Comparison of ENCODE assay signal across 11 cellular contexts in the genomic region with DNA sequence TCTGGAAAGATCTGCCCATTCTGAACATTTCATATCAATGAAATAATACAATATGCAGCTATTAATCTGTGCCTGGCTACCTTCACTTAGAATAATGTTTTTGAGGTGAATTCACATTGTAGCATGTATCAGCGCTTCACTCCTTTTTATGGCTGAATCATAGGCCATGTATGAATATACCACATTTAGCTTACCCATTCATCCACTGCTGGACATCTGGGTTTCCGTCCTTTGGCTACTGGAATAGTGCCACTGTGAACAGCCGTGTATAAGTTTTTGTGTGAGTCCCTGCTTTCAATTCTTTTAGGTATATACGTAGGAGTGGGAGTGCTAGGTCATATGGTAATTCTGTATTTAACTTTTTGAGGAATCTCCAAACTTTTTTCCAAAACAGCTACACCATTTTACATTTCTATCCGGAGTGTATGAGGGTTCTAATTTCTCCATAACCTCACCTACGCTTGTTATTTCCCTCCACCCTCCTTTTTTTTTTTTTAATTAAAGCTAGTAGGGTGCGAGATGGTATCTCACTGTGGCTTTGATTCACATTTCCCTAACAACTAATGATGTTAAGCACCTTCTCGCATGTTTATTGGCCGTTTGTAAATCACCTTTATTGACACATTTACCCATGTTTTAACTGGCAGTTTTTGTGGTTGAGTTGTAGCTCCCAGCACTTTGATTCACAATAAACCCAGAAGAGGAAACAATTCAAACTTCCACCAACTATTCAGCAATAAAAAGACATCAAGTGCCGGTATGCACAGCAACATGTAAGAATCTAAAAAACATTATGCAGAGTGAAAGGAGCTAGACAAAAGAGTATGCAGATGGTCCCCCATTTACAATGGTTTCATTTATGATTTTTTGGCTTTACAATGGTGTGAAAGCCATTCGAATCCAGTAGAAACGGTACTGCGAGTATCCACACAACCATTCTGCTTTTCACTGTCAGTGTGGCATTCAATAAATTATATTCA. TPM values are rescaled to one million over a fixed set of nuclear protein-coding genes. Genes with fewer than 3 reads are reported as not detected.
DNase-seq lines count a peak whose midpoint lies in the region; ATAC-seq and TF ChIP-seq lines count a peak whose summit lies in the region.
"Had no signal": no experiment of that assay in that cellular context is flagged by ENCODE, and none has a peak within 500 bp of the region (broad histone marks: within the 10 kb centered on the region; RNA-seq: fewer than 3 reads in every experiment).

No MANE protein-coding gene starts in this region.

- H2AFZ ChIP-seq in trophoblast cell (ENCODE audit: insufficient read depth, low read length, poor library complexity), result no peak overlapping the region

- no peaks in the 10 kb centered on the region for H3K79me2 ChIP-seq in trophoblast cell (ENCODE audit: control insufficient read depth, insufficient read depth, low read length, poor library complexity)

- TF ChIP-seq CTCF in activated B cell treated with CpG ODN at 0.5 μM for 24 hours (IDR thresholded peaks at IDR 0.05) (no peak), dorsolateral prefrontal cortex (IDR thresholded peaks at IDR 0.05 in 54 of 56, conservative IDR thresholded peaks at IDR 0.05 in 2 of 56; ENCODE audit: low read depth in 1 of 56, partially characterized antibody in 56 of 56) (no peak), spleen (IDR thresholded peaks at IDR 0.05 in 8 of 11, conservative IDR thresholded peaks at IDR 0.05 in 3 of 11) (no peak)

- H3K27me3 ChIP-seq in dorsolateral prefrontal cortex, result no peaks in the 10 kb centered on the region
- H3K27me3 ChIP-seq in spleen (replicated peaks in 1 of 7), result no peaks in the 10 kb centered on the region
- no peaks in the 10 kb centered on the region for H3K27me3 ChIP-seq in trophoblast cell (ENCODE audit: insufficient read depth, low read length)
- H3K27me3 ChIP-seq: sigmoid colon had no signal

- H3K4me3 ChIP-seq in dorsolateral prefrontal cortex (peak overlapping the region in 16 of 59 donors; percentile 1 to 39 (median 14)), spleen (peak overlapping the region in 1 of 8 donors; percentile 14), trophoblast cell (ENCODE audit: low read depth, low read length) (no peak overlapping the region)
- H3K4me3 ChIP-seq: sigmoid colon had no signal

- H3K79me1 ChIP-seq in trophoblast cell (ENCODE audit: low read length), result no peaks in the 10 kb centered on the region

- H2BK120ac ChIP-seq in trophoblast cell (ENCODE audit: insufficient read depth, low read length, poor library complexity), result no peak overlapping the region

- H4K8ac ChIP-seq in trophoblast cell (ENCODE audit: low read depth, low read length), result no peak overlapping the region

- peaks cover 0 to 9% (median 1%) of the 10 kb centered on the region in 8 donors for H3K9me3 ChIP-seq in spleen
- H3K9me3 ChIP-seq in trophoblast cell (ENCODE audit: insufficient read depth, low read depth, low read length), result peaks cover 5% of the 10 kb centered on the region

- peaks cover 18% of the 10 kb centered on the region for H3K36me3 Mint-ChIP-seq in activated B cell treated with CpG ODN at 0.5 μM for 24 hours (ENCODE audit: low read depth)

- H3K27ac Mint-ChIP-seq in activated B cell treated with CpG ODN at 0.5 μM for 24 hours, result peak overlapping the region; percentile 80

- CTCF ChIA-PET in activated B cell treated with CpG ODN at 0.5 μM for 24 hours (lab: Charles Lee), result interaction anchor here (1.4 to 1.7 kb wide), 2 partner anchors 59 to 89 kb away, joined by 4 to 6 read pairs; no protein-coding TSS in a partner anchor

- H3K18ac ChIP-seq in trophoblast cell (ENCODE audit: low read length), result no peak overlapping the region

- ATAC-seq in activated B cell treated with CpG ODN at 0.5 μM for 24 hours (ENCODE audit: low read depth) (peak; percentile 68), HG03280 (IDR thresholded peaks at IDR 0.05; ENCODE audit: unreplicated experiment) (no peak), GM18505 (IDR thresholded peaks at IDR 0.05; ENCODE audit: unreplicated experiment) (no peak)

- H3K27me3 Mint-ChIP-seq in activated B cell treated with CpG ODN at 0.5 μM for 24 hours, result no peaks in the 10 kb centered on the region

- no peak overlapping the region for H2BK12ac ChIP-seq in trophoblast cell (ENCODE audit: low read length)

- H3K4me1 ChIP-seq in spleen (peaks cover 20 to 99% (median 87%) of the 10 kb centered on the region in 6 donors), trophoblast cell (ENCODE audit: control insufficient read depth in 1 of 2, insufficient read depth in 2 of 2, low read length in 2 of 2) (no peaks in the 10 kb centered on the region)
- H3K4me1 ChIP-seq: sigmoid colon had no signal

- DNase-seq in DMS 273 (lab: John Stamatoyannopoulos, UW; ENCODE audit: unreplicated experiment) (peak; percentile 24), DMS 273 treated with DMSO at 0.1 percent for 48 hours (lab: John Stamatoyannopoulos, UW) (no peak), activated B cell treated with CpG ODN at 0.5 μM for 24 hours (no peak), dorsolateral prefrontal cortex (peak in 1 of 10 donors; percentile 12), spleen (no peak), trophoblast cell (no peak)
- DNase-seq: DMS79 treated with DMSO at 0.1 percent for 48 hours, sigmoid colon had no signal

- H3K36me3 ChIP-seq in spleen (peaks cover 0 to 12% (median 0%) of the 10 kb centered on the region in 6 donors), trophoblast cell (ENCODE audit: control insufficient read depth in 1 of 2, insufficient read depth in 2 of 2, low read length in 2 of 2) (no peaks in the 10 kb centered on the region)
- H3K36me3 ChIP-seq: sigmoid colon had no signal

- peak overlapping the region; percentile 46 for H3K4me3 Mint-ChIP-seq in activated B cell treated with CpG ODN at 0.5 μM for 24 hours

- no peak overlapping the region for H3K4me2 ChIP-seq in trophoblast cell (ENCODE audit: low read length)

- H3K4me1 Mint-ChIP-seq in activated B cell treated with CpG ODN at 0.5 μM for 24 hours, result peaks cover 92% of the 10 kb centered on the region

- WGBS in spleen, 5 donors, result 56 to 66% (median 59%) methylated on average over 13 of the region's 13 CpGs
- WGBS in trophoblast cell (ENCODE audit: extremely low coverage, insufficient coverage, insufficient read length), result no CpG with 5 or more reads among the region's 13 CpGs

- POLR2A ChIA-PET in activated B cell treated with CpG ODN at 0.5 μM for 24 hours (lab: Charles Lee), result interaction anchor here (0.7 to 1.5 kb wide), 6 partner anchors 9 to 179 kb away, joined by 3 to 7 read pairs (median 4); a partner anchor contains a TSS

- no peak overlapping the region for H2BK5ac ChIP-seq in trophoblast cell (ENCODE audit: low read depth, low read length, poor library complexity)

- intact Hi-C loops in activated B cell treated with CpG ODN at 0.5 μM for 24 hours (cut with micrococcal nuclease), result loop anchor here (1.0 kb wide), 1 partner anchor 9 kb away; no protein-coding TSS in a partner anchor
- intact Hi-C loops in dorsolateral prefrontal cortex (cut with DNase I), result loop anchor here in 1 of 2 donors (5.0 kb wide), 1 partner anchor 33 kb away; no protein-coding TSS in a partner anchor
- intact Hi-C loops in spleen (cut with DNase I; ENCODE audit: low total_unique reads), result loop anchor here (10.0 kb wide), 1 partner anchor 55 kb away; no protein-coding TSS in a partner anchor

- H3K9ac ChIP-seq in trophoblast cell (ENCODE audit: low read length), result no peak overlapping the region

- H3K23ac ChIP-seq in trophoblast cell (ENCODE audit: low read length), result no peak overlapping the region

- no peak overlapping the region for H4K12ac ChIP-seq in trophoblast cell (ENCODE audit: low read depth, low read length)

- no peak overlapping the region for H3K4ac ChIP-seq in trophoblast cell (ENCODE audit: low read depth, low read length)

- no peak overlapping the region for H2AK5ac ChIP-seq in trophoblast cell (ENCODE audit: low read length)

- TF ChIP-seq POLR2A in spleen (IDR thresholded peaks at IDR 0.05), result no peak
- TF ChIP-seq POLR2A in GM18505 (IDR thresholded peaks at IDR 0.05; ENCODE audit: borderline replicate concordance, extremely low read depth, insufficient read depth, insufficient read length), result no peak

- H3K9me3 Mint-ChIP-seq in activated B cell treated with CpG ODN at 0.5 μM for 24 hours, result no peaks in the 10 kb centered on the region

- H4K91ac ChIP-seq in trophoblast cell (ENCODE audit: low read depth, low read length), result no peak overlapping the region

- no peak overlapping the region for H3K14ac ChIP-seq in trophoblast cell (ENCODE audit: low read length)

- H3K27ac ChIP-seq in dorsolateral prefrontal cortex, result peak overlapping the region in 57 of 59 donors; percentile 32 to 96 (median 84)
- H3K27ac ChIP-seq in spleen, result peak overlapping the region in 5 of 8 donors; percentile 12 to 97 (median 95)
- no peak overlapping the region for H3K27ac ChIP-seq in trophoblast cell (ENCODE audit: low read depth, low read length)
- H3K27ac ChIP-seq: 22Rv1, sigmoid colon had no signal

RNA-seq across cellular contexts. Expression of a gene that starts 8.1 kb away (rescaled TPM):
- total RNA-seq in activated B cell treated with CpG ODN at 0.5 μM for 24 hours (68.0 and 79.7 TPM in 2 replicates), dorsolateral prefrontal cortex (100 to 1,000 TPM in 116 of 120 experiments, 10 to 100 TPM in 4; 90.5 to 697 (median 192) TPM), spleen (100 to 1,000 TPM in 6 of 7 donors, 10 to 100 TPM in 1; 81.6 to 193 (median 171) TPM)
- 10 to 100 TPM; 23.0 to 32.3 (median 31.5) TPM for polyA plus RNA-seq in spleen
- 6.3 and 6.5 TPM in 2 replicates for polyA plus RNA-seq in trophoblast cell (2013)
